Comparison of ENCODE assay signal across 8 cellular contexts in the genomic region with DNA sequence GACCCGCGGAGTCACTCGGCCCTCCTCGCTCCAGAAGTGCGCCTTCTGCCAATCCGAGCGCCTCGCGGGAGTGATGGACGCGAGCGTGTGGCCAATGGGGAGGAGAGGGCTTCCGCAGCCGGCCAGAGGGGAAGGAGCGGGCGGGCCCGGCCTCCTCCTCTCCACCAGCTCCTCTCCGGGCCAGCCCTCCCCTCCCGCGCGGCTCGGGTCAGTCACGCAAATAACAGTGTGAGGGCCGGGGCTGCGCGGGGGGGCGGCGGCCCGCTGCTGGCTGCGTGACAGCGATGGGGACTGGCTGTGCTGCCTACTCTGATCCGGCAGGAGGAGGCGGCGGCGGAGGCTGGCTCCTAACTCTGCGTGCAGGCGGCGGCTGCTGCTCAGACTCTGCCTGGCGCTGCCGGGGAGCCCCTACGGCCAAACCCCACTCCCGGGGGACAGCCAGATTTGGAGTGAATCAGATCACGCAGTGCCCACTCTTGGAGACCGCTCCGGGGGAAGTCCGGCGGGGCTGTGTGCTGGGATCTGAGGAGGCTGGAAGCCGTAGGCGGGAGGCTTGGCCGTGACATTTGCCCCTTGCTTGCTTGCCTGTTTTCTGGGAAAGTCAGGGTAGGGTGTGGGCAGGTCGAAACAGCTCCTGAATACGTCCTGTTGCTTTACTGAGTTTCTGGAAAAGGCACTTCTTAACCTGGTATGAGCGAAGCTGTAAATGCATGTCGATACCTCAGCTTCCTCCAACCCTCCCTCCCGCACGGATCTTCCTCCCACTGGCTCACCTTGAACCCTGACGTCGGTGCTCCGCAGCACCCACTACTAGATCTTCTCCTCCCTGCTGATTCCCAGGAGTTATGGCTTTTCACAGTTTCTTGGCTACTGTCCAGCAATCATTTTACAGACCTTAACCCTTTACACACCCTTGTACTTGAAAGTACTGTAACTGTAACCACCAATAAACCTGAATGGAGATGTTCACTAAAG.
DNase-seq lines count a peak whose midpoint lies in the region; ATAC-seq and TF ChIP-seq lines count a peak whose summit lies in the region.

No MANE protein-coding gene starts in this region.

- H3K27me3 ChIP-seq in CD8-positive, alpha-beta memory T cell (ENCODE audit: insufficient read depth, low read length, poor library complexity, severe bottlenecking), result no peaks in the 10 kb centered on the region
- no peaks in the 10 kb centered on the region for H3K27me3 ChIP-seq in naive thymus-derived CD4-positive, alpha-beta T cell (ENCODE audit: control insufficient read depth in 2 of 2, insufficient read depth in 2 of 2, low read length in 2 of 2)

- peaks cover 17% of the 10 kb centered on the region for H3K4me1 ChIP-seq in CD8-positive, alpha-beta memory T cell (ENCODE audit: insufficient read depth, low read length)
- H3K4me1 ChIP-seq in naive thymus-derived CD4-positive, alpha-beta T cell (ENCODE audit: control insufficient read depth in 2 of 2, insufficient read depth in 2 of 2, low read length in 2 of 2), result peaks cover 3 to 13% of the 10 kb centered on the region in 2 donors

- CTCF ChIA-PET in CD8-positive, alpha-beta memory T cell (lab: Charles Lee), result interaction anchor here (0.6 to 6.2 kb wide), 28 partner anchors 8 to 304 kb away, joined by 3 to 65 read pairs (median 5); a partner anchor contains a TSS
- CTCF ChIA-PET in activated CD4-positive, alpha-beta memory T cell treated with anti-CD3 and anti-CD28 coated beads, Interleukin-2, amount 10 ng/mL, durations not matched to agents 7 days and 5 days (lab: Charles Lee), result interaction anchor here (0.6 to 7.4 kb wide), 29 partner anchors 10 to 730 kb away, joined by 3 to 91 read pairs (median 4); a partner anchor contains a TSS
- CTCF ChIA-PET in naive thymus-derived CD4-positive, alpha-beta T cell (lab: Charles Lee), result interaction anchor here (0.5 to 7.8 kb wide), 20 partner anchors 9 to 899 kb away, joined by 3 to 87 read pairs (median 4); a partner anchor contains a TSS

- peak overlapping the region; percentile 90 to 100 (median 99) for H3K4me3 Mint-ChIP-seq in CD8-positive, alpha-beta memory T cell
- H3K4me3 Mint-ChIP-seq in activated CD4-positive, alpha-beta memory T cell treated with anti-CD3 and anti-CD28 coated beads, Interleukin-2, amount 10 ng/mL, durations not matched to agents 7 days and 5 days, result peak overlapping the region; percentile 84
- H3K4me3 Mint-ChIP-seq in naive thymus-derived CD4-positive, alpha-beta T cell, result peak overlapping the region; percentile 91 to 100 (median 99)

- H3K9me3 Mint-ChIP-seq in CD8-positive, alpha-beta memory T cell, result no peaks in the 10 kb centered on the region
- peaks cover 3% of the 10 kb centered on the region for H3K9me3 Mint-ChIP-seq in activated CD4-positive, alpha-beta memory T cell treated with anti-CD3 and anti-CD28 coated beads, Interleukin-2, amount 10 ng/mL, durations not matched to agents 7 days and 5 days
- H3K9me3 Mint-ChIP-seq in naive thymus-derived CD4-positive, alpha-beta T cell, result no peaks in the 10 kb centered on the region

- intact Hi-C loops in naive thymus-derived CD4-positive, alpha-beta T cell (cut with micrococcal nuclease), result loop anchor here (1.0 to 5.0 kb wide), 25 partner anchors 16 to 911 kb away; a partner anchor contains a TSS

- H3K36me3 Mint-ChIP-seq in CD8-positive, alpha-beta memory T cell, result peaks cover 0 to 16% (median 2%) of the 10 kb centered on the region in 3 donors
- no peaks in the 10 kb centered on the region for H3K36me3 Mint-ChIP-seq in activated CD4-positive, alpha-beta memory T cell treated with anti-CD3 and anti-CD28 coated beads, Interleukin-2, amount 10 ng/mL, durations not matched to agents 7 days and 5 days (ENCODE audit: low read depth)
- H3K36me3 Mint-ChIP-seq in naive thymus-derived CD4-positive, alpha-beta T cell, result peaks cover 0 to 2% (median 0%) of the 10 kb centered on the region in 5 donors

- peak overlapping the region; percentile 89 for H3K27ac ChIP-seq in CD8-positive, alpha-beta memory T cell (ENCODE audit: low read depth, low read length)
- H3K27ac ChIP-seq in naive thymus-derived CD4-positive, alpha-beta T cell (ENCODE audit: low read depth, low read length), result peak overlapping the region; percentile 91

- H3K27me3 Mint-ChIP-seq in CD8-positive, alpha-beta memory T cell, result peaks cover 0 to 2% of the 10 kb centered on the region in 2 donors
- H3K27me3 Mint-ChIP-seq in activated CD4-positive, alpha-beta memory T cell treated with anti-CD3 and anti-CD28 coated beads, Interleukin-2, amount 10 ng/mL, durations not matched to agents 7 days and 5 days, result no peaks in the 10 kb centered on the region
- no peaks in the 10 kb centered on the region for H3K27me3 Mint-ChIP-seq in naive thymus-derived CD4-positive, alpha-beta T cell

- no peaks in the 10 kb centered on the region for H3K36me3 ChIP-seq in CD8-positive, alpha-beta memory T cell (ENCODE audit: insufficient read depth, low read length)
- peaks cover 0 to 11% (median 0%) of the 10 kb centered on the region in 3 experiments for H3K36me3 ChIP-seq in naive thymus-derived CD4-positive, alpha-beta T cell (ENCODE audit: control insufficient read depth in 2 of 3, insufficient read depth in 3 of 3, low read length in 3 of 3)

- H3K9me3 ChIP-seq in CD8-positive, alpha-beta memory T cell (ENCODE audit: low read length), result no peaks in the 10 kb centered on the region
- H3K9me3 ChIP-seq in naive thymus-derived CD4-positive, alpha-beta T cell (ENCODE audit: control insufficient read depth in 2 of 3, low read length in 3 of 3), result no peaks in the 10 kb centered on the region

- H3K4me1 Mint-ChIP-seq in CD8-positive, alpha-beta memory T cell, result peaks cover 22 to 31% (median 27%) of the 10 kb centered on the region in 3 donors
- H3K4me1 Mint-ChIP-seq in activated CD4-positive, alpha-beta memory T cell treated with anti-CD3 and anti-CD28 coated beads, Interleukin-2, amount 10 ng/mL, durations not matched to agents 7 days and 5 days, result peaks cover 23% of the 10 kb centered on the region
- H3K4me1 Mint-ChIP-seq in naive thymus-derived CD4-positive, alpha-beta T cell, result peaks cover 5 to 32% (median 26%) of the 10 kb centered on the region in 7 donors

- peak in 4 of 5 donors; percentile 50 to 98 (median 96) for DNase-seq in CD8-positive, alpha-beta memory T cell
- peak; percentile 96 for DNase-seq in NCI-H2196 treated with DMSO at 0.1 percent for 48 hours (lab: John Stamatoyannopoulos, UW; ENCODE audit: unreplicated experiment)
- peak; percentile 41 for DNase-seq in activated CD4-positive, alpha-beta memory T cell treated with anti-CD3 and anti-CD28 coated beads, Interleukin-2, amount 10 ng/mL, durations not matched to agents 7 days and 5 days
- no peak for DNase-seq in fibroblast of mammary gland (ENCODE audit: low read depth)
- DNase-seq in naive thymus-derived CD4-positive, alpha-beta T cell, result peak in 5 of 9 donors; percentile 40 to 95 (median 91)
- DNase-seq in GM20000 (ENCODE audit: low spot score), result no peak

- H3K4me3 ChIP-seq in CD8-positive, alpha-beta memory T cell (ENCODE audit: low read length), result peak overlapping the region; percentile 95
- H3K4me3 ChIP-seq in fibroblast of mammary gland (ENCODE audit: control insufficient read depth, low read depth, low read length), result peak overlapping the region; percentile 73
- peak overlapping the region; percentile 98 for H3K4me3 ChIP-seq in naive thymus-derived CD4-positive, alpha-beta T cell (ENCODE audit: low read length)

- TF ChIP-seq CTCF in fibroblast of mammary gland (conservative IDR thresholded peaks at IDR 0.05; ENCODE audit: control insufficient read depth, insufficient read depth, low read depth, low read length) (no peak), GM20000 (IDR thresholded peaks at IDR 0.05; ENCODE audit: extremely low read depth, missing control alignments) (no peak)

- ATAC-seq in GM18870 (IDR thresholded peaks at IDR 0.05; ENCODE audit: unreplicated experiment) (peak; percentile 82), HG03039 (IDR thresholded peaks at IDR 0.05; ENCODE audit: unreplicated experiment) (peak; percentile 83)
- ATAC-seq in naive thymus-derived CD4-positive, alpha-beta T cell, result no peak

- POLR2A ChIA-PET in CD8-positive, alpha-beta memory T cell (lab: Charles Lee), result interaction anchor here (0.6 to 6.2 kb wide), 21 partner anchors 12 to 476 kb away, joined by 3 to 167 read pairs (median 6); a partner anchor contains a TSS
- POLR2A ChIA-PET in activated CD4-positive, alpha-beta memory T cell treated with anti-CD3 and anti-CD28 coated beads, Interleukin-2, amount 10 ng/mL, durations not matched to agents 7 days and 5 days (lab: Charles Lee), result interaction anchor here (0.6 to 5.3 kb wide), 21 partner anchors 8 to 378 kb away, joined by 3 to 87 read pairs (median 6); a partner anchor contains a TSS
- POLR2A ChIA-PET in naive thymus-derived CD4-positive, alpha-beta T cell (lab: Charles Lee), result interaction anchor here (0.7 to 15.2 kb wide), 26 partner anchors 10 to 425 kb away, joined by 3 to 433 read pairs (median 6); a partner anchor contains a TSS

- H3K27ac Mint-ChIP-seq in CD8-positive, alpha-beta memory T cell, result peak overlapping the region; percentile 93 to 99 (median 98)
- peak overlapping the region; percentile 94 for H3K27ac Mint-ChIP-seq in activated CD4-positive, alpha-beta memory T cell treated with anti-CD3 and anti-CD28 coated beads, Interleukin-2, amount 10 ng/mL, durations not matched to agents 7 days and 5 days
- peak overlapping the region; percentile 91 to 99 (median 96) for H3K27ac Mint-ChIP-seq in naive thymus-derived CD4-positive, alpha-beta T cell

Comparison
In these comparisons a context has a peak if more than half of its experiments do, and no peak if none do; other contexts are left out.
1. DNase-seq: peak in CD8-positive, alpha-beta memory T cell (4 of 5), NCI-H2196 treated with DMSO at 0.1 percent for 48 hours (single experiment), activated CD4-positive, alpha-beta memory T cell treated with anti-CD3 and anti-CD28 coated beads, Interleukin-2, amount 10 ng/mL, durations not matched to agents 7 days and 5 days (single experiment) and naive thymus-derived CD4-positive, alpha-beta T cell (5 of 9); none in fibroblast of mammary gland (single experiment) and GM20000 (single experiment).
2. Peak in every context shown above with its lines, with median percentiles within 50 percentile points of each other: H3K4me3 ChIP-seq, H3K27ac Mint-ChIP-seq and H3K4me3 Mint-ChIP-seq.